9 cellular contexts compared by ENCODE assay signal in genomic region chr16:52912565-52913173, GRCh38.
DNase-seq lines count a peak whose midpoint lies in the region; ATAC-seq, FAIRE-seq and TF ChIP-seq lines count a peak whose summit lies in the region.
"Had no signal": no experiment of that assay in that cellular context is flagged by ENCODE, and none has a peak within 500 bp of the region (broad histone marks: within the 10 kb centered on the region; RNA-seq: fewer than 3 reads in every experiment).

No MANE protein-coding gene starts in this region.

- H3K4me1 ChIP-seq in A549 (no peaks in the 10 kb centered on the region), gastrocnemius medialis (no peaks in the 10 kb centered on the region)

- ATAC-seq in A549 = peak; percentile 93 to 96
- ATAC-seq in HG03097 (IDR thresholded peaks at IDR 0.05; ENCODE audit: low FRiP score, unreplicated experiment) = peak; percentile 57
- peak; percentile 43 for ATAC-seq in activated naive CD8-positive, alpha-beta T cell treated with anti-CD3 and anti-CD28 coated beads, Interleukin-2, amount 50 U/mL, for 24 hours
- peak; percentile 50 for ATAC-seq in left ventricle myocardium superior
- no peak for ATAC-seq in gastrocnemius medialis
- ATAC-seq in HG03108 (IDR thresholded peaks at IDR 0.05; ENCODE audit: unreplicated experiment) = no peak

- CTCF ChIA-PET in A549 (lab: Yijun Ruan, JAX) = interaction anchor here (0.6 to 5.3 kb wide), 37 partner anchors 8 to 854 kb away, joined by 3 to 65 read pairs (median 4); no protein-coding TSS in a partner anchor

- in situ Hi-C loops in gastrocnemius medialis (cut with MboI; ENCODE audit: low sequenced_read_pairs in 4 of 4) = loop anchor here in 1 of 4 donors (25.0 kb wide), 1 partner anchor 725 kb away; no protein-coding TSS in a partner anchor

- no peak overlapping the region for H3K27ac ChIP-seq in A549
- H3K27ac ChIP-seq in gastrocnemius medialis = no peak overlapping the region

- no peak overlapping the region for H3K4me3 Mint-ChIP-seq in activated naive CD8-positive, alpha-beta T cell treated with anti-CD3 and anti-CD28 coated beads, Interleukin-2, amount 50 U/mL, for 24 hours
- H3K4me3 Mint-ChIP-seq: naive B cell had no signal

- POLR2A ChIA-PET in A549 (lab: Yijun Ruan, JAX) = no interaction called here

- TF ChIP-seq POLR2A in A549 (IDR thresholded peaks at IDR 0.05; ENCODE audit: low read length) (no peak), gastrocnemius medialis (IDR thresholded peaks at IDR 0.05) (no peak)

- DNase-seq in A549 (ENCODE audit: low read depth in 1 of 2, low spot score in 1 of 2) = peak; percentile 55 to 72
- DNase-seq in GM12864 (ENCODE audit: low read depth) = no peak
- DNase-seq in NCI-H345 treated with DMSO at 0.1 percent for 48 hours (lab: John Stamatoyannopoulos, UW; ENCODE audit: unreplicated experiment) = peak; percentile 33
- DNase-seq in activated naive CD8-positive, alpha-beta T cell treated with anti-CD3 and anti-CD28 coated beads, Interleukin-2, amount 50 U/mL, for 24 hours = peak; percentile 36
- DNase-seq in left ventricle myocardium superior = peak; percentile 54
- DNase-seq in gastrocnemius medialis = no peak
- DNase-seq: naive B cell had no signal

- H3K4me1 Mint-ChIP-seq in activated naive CD8-positive, alpha-beta T cell treated with anti-CD3 and anti-CD28 coated beads, Interleukin-2, amount 50 U/mL, for 24 hours = no peaks in the 10 kb centered on the region
- H3K4me1 Mint-ChIP-seq: naive B cell had no signal

- TF ChIP-seq EP300 in A549 (IDR thresholded peaks at IDR 0.05) = no peak

- TF ChIP-seq CTCF in A549 (IDR thresholded peaks at IDR 0.05) (peak; percentile 77), GM12864 (IDR thresholded peaks at IDR 0.05; ENCODE audit: low read depth, low read length, missing control alignments) (peak; percentile 79), gastrocnemius medialis (IDR thresholded peaks at IDR 0.05 in 4 of 5, conservative IDR thresholded peaks at IDR 0.05 in 1 of 5) (peak in 4 of 5 experiments; percentile 17 to 50 (median 34))

- under 1% methylated on average over 7 of the region's 7 CpGs for WGBS in A549 (ENCODE audit: missing lambda C conversion rate)

- no peaks in the 10 kb centered on the region for H3K9me3 Mint-ChIP-seq in activated naive CD8-positive, alpha-beta T cell treated with anti-CD3 and anti-CD28 coated beads, Interleukin-2, amount 50 U/mL, for 24 hours

- H3K27ac Mint-ChIP-seq in activated naive CD8-positive, alpha-beta T cell treated with anti-CD3 and anti-CD28 coated beads, Interleukin-2, amount 50 U/mL, for 24 hours = no peak overlapping the region
- H3K27ac Mint-ChIP-seq: naive B cell had no signal

- no peaks in the 10 kb centered on the region for H3K27me3 Mint-ChIP-seq in activated naive CD8-positive, alpha-beta T cell treated with anti-CD3 and anti-CD28 coated beads, Interleukin-2, amount 50 U/mL, for 24 hours

- TF ChIP-seq RAD21 in A549 (conservative IDR thresholded peaks at IDR 0.05 in 1 of 2, IDR thresholded peaks at IDR 0.05 in 1 of 2) = peak; percentile 79 to 82

- no peak for FAIRE-seq in A549 (lab: Jason Lieb, UNC)

- H3K4me3 ChIP-seq in A549 = no peak overlapping the region
- no peak overlapping the region for H3K4me3 ChIP-seq in GM12864 (ENCODE audit: low read depth, low read length)
- H3K4me3 ChIP-seq in gastrocnemius medialis = no peak overlapping the region

- no peaks in the 10 kb centered on the region for H3K9me3 ChIP-seq in A549
- H3K9me3 ChIP-seq in gastrocnemius medialis = no peaks in the 10 kb centered on the region

- H3K4me2 ChIP-seq in A549 = no peak overlapping the region

- no peaks in the 10 kb centered on the region for H3K36me3 Mint-ChIP-seq in activated naive CD8-positive, alpha-beta T cell treated with anti-CD3 and anti-CD28 coated beads, Interleukin-2, amount 50 U/mL, for 24 hours (ENCODE audit: low read depth)
- H3K36me3 Mint-ChIP-seq: naive B cell had no signal

- intact Hi-C loops in left ventricle myocardium superior (cut with micrococcal nuclease) = no loop called here
- intact Hi-C loops in gastrocnemius medialis (cut with DNase I; ENCODE audit: low total_unique reads) = loop anchor here (5.0 kb wide), 1 partner anchor 720 kb away; no protein-coding TSS in a partner anchor

- H3K27me3 ChIP-seq in gastrocnemius medialis = no peaks in the 10 kb centered on the region

- H3K36me3 ChIP-seq in gastrocnemius medialis = no peaks in the 10 kb centered on the region

TF ChIP-seq in A549, 52 proteins besides CTCF, POLR2A, EP300 and RAD21:
- TF ChIP-seq SMC3 (IDR thresholded peaks at IDR 0.05) (peak; percentile 85), RFX5 (IDR thresholded peaks at IDR 0.05) (no peak), MAX (IDR thresholded peaks at IDR 0.05) (no peak)

Comparison
In these comparisons a context has a peak if more than half of its experiments do, and no peak if none do; other contexts are left out.
1. ATAC-seq: peak in A549 (2 of 2), HG03097 (single experiment), activated naive CD8-positive, alpha-beta T cell treated with anti-CD3 and anti-CD28 coated beads, Interleukin-2, amount 50 U/mL, for 24 hours (single experiment) and left ventricle myocardium superior (single experiment); none in gastrocnemius medialis (0 of 2) and HG03108 (single experiment).
2. DNase-seq: peak in A549 (2 of 2), NCI-H345 treated with DMSO at 0.1 percent for 48 hours (single experiment), activated naive CD8-positive, alpha-beta T cell treated with anti-CD3 and anti-CD28 coated beads, Interleukin-2, amount 50 U/mL, for 24 hours (single experiment) and left ventricle myocardium superior (single experiment); none in GM12864 (single experiment) and gastrocnemius medialis (0 of 2).
3. Peak in every context shown above with its lines, with median percentiles within 50 percentile points of each other: CTCF ChIP-seq.